ENCODE assay signal across 15 cellular contexts in genomic region chr5:133867341-133867740, GRCh38.
"Had no signal": no experiment of that assay in that cellular context is flagged by ENCODE, and none has a peak within 500 bp of the region (broad histone marks: within the 10 kb centered on the region; RNA-seq: fewer than 3 reads in every experiment).

No MANE protein-coding gene starts in this region.

- H3K27me3 Mint-ChIP-seq: activated naive CD8-positive, alpha-beta T cell had no signal

- H3K27me3 ChIP-seq: brain microvascular endothelial cell, ovary, thyroid gland, uterus had no signal

- H3K36me3 Mint-ChIP-seq: activated naive CD8-positive, alpha-beta T cell; mesothelial cell of epicardium had no signal

- H3K9me3 ChIP-seq: gastroesophageal sphincter, ovary, thyroid gland, uterus had no signal

- H3K27ac Mint-ChIP-seq: dendritic cell treated with granulocyte-macrophage colony-stimulating factor and Interleukin-4, amounts not matched to agents 40 ng/mL and 50 ng/mL, for 4 days; mesothelial cell of epicardium had no signal

- H3K4me3 Mint-ChIP-seq: activated naive CD8-positive, alpha-beta T cell; dendritic cell treated with granulocyte-macrophage colony-stimulating factor and Interleukin-4, amounts not matched to agents 40 ng/mL and 50 ng/mL, for 4 days; mesothelial cell of epicardium; neural crest cell had no signal

- DNase-seq: brain microvascular endothelial cell; cerebellar nuclear complex; effector memory CD4-positive, alpha-beta T cell; ovary; SW 1271; thyroid gland; uterus had no signal

- H3K4me3 ChIP-seq: gastroesophageal sphincter, lung, ovary, thyroid gland, uterus had no signal

- H3K4me1 ChIP-seq: thyroid gland, uterus had no signal

- ATAC-seq: gastroesophageal sphincter, sciatic nerve had no signal

- H3K9me3 Mint-ChIP-seq: dendritic cell treated with granulocyte-macrophage colony-stimulating factor and Interleukin-4, amounts not matched to agents 40 ng/mL and 50 ng/mL, for 4 days; mesothelial cell of epicardium; neural crest cell had no signal

- H3K27ac ChIP-seq: brain microvascular endothelial cell, epithelial cell of prostate, gastroesophageal sphincter, ovary, thyroid gland, uterus had no signal

- H3K36me3 ChIP-seq: brain microvascular endothelial cell, gastroesophageal sphincter, ovary, thyroid gland, uterus had no signal
